ENCODE assay signal across 14 cellular contexts in the genomic region with DNA sequence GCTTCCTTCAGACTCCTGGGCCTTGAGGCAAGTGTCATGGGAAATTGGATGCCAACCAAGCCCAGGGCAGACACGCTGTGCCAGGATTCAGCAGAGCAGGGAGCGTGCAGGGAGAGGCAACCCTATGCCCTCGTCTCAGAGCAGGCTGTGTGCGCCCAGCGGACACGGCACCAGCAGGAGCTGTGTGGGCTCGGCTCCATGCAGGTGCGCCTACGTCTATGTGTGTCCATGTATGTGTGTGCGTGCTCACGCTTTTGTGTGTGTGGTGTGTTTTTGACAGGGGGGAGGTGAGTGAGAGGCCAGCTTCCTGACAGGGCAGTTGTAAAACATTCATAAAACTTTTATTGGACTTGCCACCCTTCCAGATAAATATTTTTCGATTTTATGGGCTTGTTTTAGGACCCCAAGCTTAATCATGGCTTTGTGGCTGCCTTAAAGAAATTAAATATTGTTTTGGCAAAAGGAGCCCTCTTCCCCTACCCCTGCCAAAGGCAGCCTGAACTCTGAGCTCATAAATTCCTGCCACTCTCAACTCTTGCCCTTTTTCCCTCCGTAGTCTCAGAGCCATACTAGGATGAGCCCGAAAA.
DNase-seq lines count a peak whose midpoint lies in the region; ATAC-seq and TF ChIP-seq lines count a peak whose summit lies in the region.
"Had no signal": no experiment of that assay in that cellular context is flagged by ENCODE, and none has a peak within 500 bp of the region (broad histone marks: within the 10 kb centered on the region; RNA-seq: fewer than 3 reads in every experiment).

No MANE protein-coding gene starts in this region.

- no peak overlapping the region for H2BK5ac ChIP-seq in trophoblast cell (ENCODE audit: low read depth, low read length, poor library complexity)

- WGBS in trophoblast cell (ENCODE audit: extremely low coverage, insufficient coverage, insufficient read length), result no CpG with 5 or more reads among the region's 14 CpGs
- 0 to 26% methylated on average over 2 to 3 of the region's 14 CpGs for WGBS in gastroesophageal sphincter (ENCODE audit: low coverage in 1 of 2), 2 donors

- no peak overlapping the region for H2BK12ac ChIP-seq in trophoblast cell (ENCODE audit: low read length)

- no peaks in the 10 kb centered on the region for H3K36me3 ChIP-seq in trophoblast cell (ENCODE audit: control insufficient read depth in 1 of 2, insufficient read depth in 2 of 2, low read length in 2 of 2)
- no peaks in the 10 kb centered on the region for H3K36me3 ChIP-seq in gastroesophageal sphincter
- H3K36me3 ChIP-seq: lower lobe of right lung had no signal

- no peaks in the 10 kb centered on the region for H3K9me3 ChIP-seq in trophoblast cell (ENCODE audit: insufficient read depth, low read depth, low read length)
- no peaks in the 10 kb centered on the region for H3K9me3 ChIP-seq in gastroesophageal sphincter
- H3K9me3 ChIP-seq: lower lobe of right lung had no signal

- no peak for TF ChIP-seq CTCF in gastroesophageal sphincter (IDR thresholded peaks at IDR 0.05)

- H3K23ac ChIP-seq in trophoblast cell (ENCODE audit: low read length), result no peak overlapping the region

- no peak overlapping the region for H2AFZ ChIP-seq in trophoblast cell (ENCODE audit: insufficient read depth, low read length, poor library complexity)

- H3K4ac ChIP-seq in trophoblast cell (ENCODE audit: low read depth, low read length), result no peak overlapping the region

- no peak for TF ChIP-seq POLR2A in gastroesophageal sphincter (IDR thresholded peaks at IDR 0.05)

- H2AK5ac ChIP-seq in trophoblast cell (ENCODE audit: low read length), result no peak overlapping the region

- no peaks in the 10 kb centered on the region for H3K79me1 ChIP-seq in trophoblast cell (ENCODE audit: low read length)

- no peaks in the 10 kb centered on the region for H3K79me2 ChIP-seq in trophoblast cell (ENCODE audit: control insufficient read depth, insufficient read depth, low read length, poor library complexity)

- no peak overlapping the region for H2BK120ac ChIP-seq in trophoblast cell (ENCODE audit: insufficient read depth, low read length, poor library complexity)

- no peak overlapping the region for H3K4me2 ChIP-seq in trophoblast cell (ENCODE audit: low read length)

- H3K27me3 ChIP-seq in trophoblast cell (ENCODE audit: insufficient read depth, low read length), result no peaks in the 10 kb centered on the region
- H3K27me3 ChIP-seq in gastroesophageal sphincter, result no peaks in the 10 kb centered on the region

- peak; percentile 52 for ATAC-seq in Right ventricle myocardium superior (ENCODE audit: poor library complexity)
- ATAC-seq in gastroesophageal sphincter, result no peak
- ATAC-seq: K562, lower lobe of right lung had no signal

- DNase-seq in Ammon's horn (ENCODE audit: low spot score) (peak; percentile 35), NCI-H2196 treated with DMSO at 0.1 percent for 48 hours (lab: John Stamatoyannopoulos, UW; ENCODE audit: unreplicated experiment) (peak; percentile 26), Right ventricle myocardium superior (peak; percentile 62), trophoblast cell (no peak), NCI-H1092 treated with DMSO at 0.1 percent for 48 hours (lab: John Stamatoyannopoulos, UW) (no peak), NCI-H345 (lab: John Stamatoyannopoulos, UW) (no peak)
- no peak for DNase-seq in activated CD4-positive, CD25-positive, alpha-beta regulatory T cell treated with anti-CD3 and anti-CD28 coated beads, Interleukin-2, amount 50 U/mL, for 72 hours
- DNase-seq: activated CD4-positive, alpha-beta T cell treated with anti-CD3 and anti-CD28 coated beads for 4 hours; DMS153; lower lobe of right lung; NCI-H2081; stimulated activated CD8-positive, alpha-beta memory T cell treated with anti-CD3 and anti-CD28 coated beads, Interleukin-4, amount 100 ng/mL, for 48 hours had no signal

- no peak overlapping the region for H3K18ac ChIP-seq in trophoblast cell (ENCODE audit: low read length)

- H4K8ac ChIP-seq in trophoblast cell (ENCODE audit: low read depth, low read length), result no peak overlapping the region

- H4K12ac ChIP-seq in trophoblast cell (ENCODE audit: low read depth, low read length), result no peak overlapping the region

- intact Hi-C loops in Right ventricle myocardium superior (cut with DNase I), result no loop called here

- H3K4me3 ChIP-seq in trophoblast cell (ENCODE audit: low read depth, low read length), result peak overlapping the region; percentile 8
- no peak overlapping the region for H3K4me3 ChIP-seq in gastroesophageal sphincter
- H3K4me3 ChIP-seq: K562, lower lobe of right lung had no signal

- no peak for TF ChIP-seq EP300 in gastroesophageal sphincter (IDR thresholded peaks at IDR 0.05)

- H3K27ac ChIP-seq in trophoblast cell (ENCODE audit: low read depth, low read length), result no peak overlapping the region
- no peak overlapping the region for H3K27ac ChIP-seq in gastroesophageal sphincter
- H3K27ac ChIP-seq: lower lobe of right lung had no signal

- H3K9ac ChIP-seq in trophoblast cell (ENCODE audit: low read length), result no peak overlapping the region

- no peak overlapping the region for H3K14ac ChIP-seq in trophoblast cell (ENCODE audit: low read length)

- H3K4me1 ChIP-seq in trophoblast cell (ENCODE audit: control insufficient read depth in 1 of 2, insufficient read depth in 2 of 2, low read length in 2 of 2) (peaks cover 5 to 8% of the 10 kb centered on the region in 2 experiments), gastroesophageal sphincter (peaks cover 0 to 65% (median 25%) of the 10 kb centered on the region in 3 donors)

- no peak overlapping the region for H4K91ac ChIP-seq in trophoblast cell (ENCODE audit: low read depth, low read length)

Comparison
In these comparisons a context has a peak if more than half of its experiments do, and no peak if none do; other contexts are left out.
1. DNase-seq: peak in Ammon's horn (single experiment), NCI-H2196 treated with DMSO at 0.1 percent for 48 hours (single experiment) and Right ventricle myocardium superior (single experiment); none in trophoblast cell (0 of 2), activated CD4-positive, CD25-positive, alpha-beta regulatory T cell treated with anti-CD3 and anti-CD28 coated beads, Interleukin-2, amount 50 U/mL, for 72 hours (single experiment), NCI-H1092 treated with DMSO at 0.1 percent for 48 hours (single experiment) and NCI-H345 (single experiment).